Comparison of ENCODE assay signal across 8 cellular contexts in the genomic region with DNA sequence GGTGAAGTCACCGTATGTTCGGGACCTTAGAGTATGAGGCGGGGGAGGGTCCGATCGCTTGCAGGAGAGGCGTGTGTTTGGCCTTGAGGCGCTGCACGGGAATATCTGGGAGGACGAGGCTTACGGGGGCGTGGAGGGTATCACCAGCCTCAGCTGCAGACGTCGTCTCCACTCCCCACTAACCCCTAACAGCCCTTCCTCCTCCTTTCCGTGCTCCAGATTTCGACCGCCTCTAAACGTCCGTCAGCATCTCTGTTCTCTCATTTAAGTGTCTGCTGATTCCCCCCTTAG. TPM values are rescaled to one million over a fixed set of nuclear protein-coding genes. Genes with fewer than 3 reads are reported as not detected.
DNase-seq lines count a peak whose midpoint lies in the region; ATAC-seq and TF ChIP-seq lines count a peak whose summit lies in the region.

No MANE protein-coding gene starts in this region.

- CTCF ChIA-PET in PC-9 (lab: Charles Lee) = no interaction called here

- TF ChIP-seq CTCF in PC-9 (conservative IDR thresholded peaks at IDR 0.05) (no peak), esophagus muscularis mucosa (IDR thresholded peaks at IDR 0.05) (no peak)

- peak; percentile 15 for ATAC-seq in GM18519 (IDR thresholded peaks at IDR 0.05; ENCODE audit: low FRiP score, unreplicated experiment)
- ATAC-seq in GM18502 (IDR thresholded peaks at IDR 0.05; ENCODE audit: poor library complexity, unreplicated experiment) = no peak

- peak overlapping the region; percentile 61 for H3K27ac ChIP-seq in PC-9
- peak overlapping the region; percentile 84 to 88 (median 86) for H3K27ac ChIP-seq in esophagus muscularis mucosa (replicated peaks in 1 of 4)

- DNase-seq in PC-9 (no peak), esophagus muscularis mucosa (ENCODE audit: extremely low spot score) (no peak), DMS53 (lab: John Stamatoyannopoulos, UW) (no peak), GDM1 (lab: John Stamatoyannopoulos, UW) (no peak), HK-2 (ENCODE audit: unreplicated experiment) (no peak)

- peaks cover 24% of the 10 kb centered on the region for H3K36me3 ChIP-seq in PC-9 (ENCODE audit: low read depth)
- H3K36me3 ChIP-seq in esophagus muscularis mucosa = peaks cover 20 to 34% (median 27%) of the 10 kb centered on the region in 4 donors
- peaks cover 22% of the 10 kb centered on the region for H3K36me3 ChIP-seq in neuron (ENCODE audit: insufficient read depth, low read length)

- no peaks in the 10 kb centered on the region for H3K9me2 ChIP-seq in PC-9 (ENCODE audit: insufficient read depth)

- H3K9me3 ChIP-seq in PC-9 (ENCODE audit: insufficient read depth, low read depth) = no peaks in the 10 kb centered on the region; the same call in 1 of the 2 replicates
- H3K9me3 ChIP-seq in esophagus muscularis mucosa = no peaks in the 10 kb centered on the region
- no peaks in the 10 kb centered on the region for H3K9me3 ChIP-seq in neuron (ENCODE audit: low read length)

- peak overlapping the region; percentile 88 for H3K4me3 ChIP-seq in PC-9
- H3K4me3 ChIP-seq in esophagus muscularis mucosa = peak overlapping the region; percentile 82 to 91 (median 84)
- H3K4me3 ChIP-seq in neuron (ENCODE audit: low read length) = peak overlapping the region; percentile 81

- POLR2A ChIA-PET in PC-9 (lab: Charles Lee; ENCODE audit: unreplicated experiment) = no interaction called here

- WGBS in esophagus muscularis mucosa = 0% methylated on average over 18 of the region's 18 CpGs

- no peaks in the 10 kb centered on the region for H3F3A ChIP-seq in PC-9 (ENCODE audit: insufficient read depth, low read depth)

- TF ChIP-seq EP300 in esophagus muscularis mucosa (IDR thresholded peaks at IDR 0.05) = no peak

- intact Hi-C loops in PC-9 (cut with micrococcal nuclease; ENCODE audit: unreplicated experiment) = loop anchor here (10.0 kb wide), 1 partner anchor 215 kb away; no protein-coding TSS in a partner anchor
- intact Hi-C loops in esophagus muscularis mucosa (cut with DNase I) = loop anchor here (2.0 kb wide), 1 partner anchor 93 kb away; a partner anchor contains a TSS

- TF ChIP-seq POLR2A in esophagus muscularis mucosa (IDR thresholded peaks at IDR 0.05; ENCODE audit: low read depth) = no peak

- H3K27me3 ChIP-seq in PC-9 (ENCODE audit: insufficient read depth, low read depth) = no peaks in the 10 kb centered on the region
- no peaks in the 10 kb centered on the region for H3K27me3 ChIP-seq in esophagus muscularis mucosa
- H3K27me3 ChIP-seq in neuron (ENCODE audit: insufficient read depth, low read length) = no peaks in the 10 kb centered on the region

- H3K4me1 ChIP-seq in PC-9 (replicated peaks; ENCODE audit: insufficient read depth) (peaks cover 5% of the 10 kb centered on the region), esophagus muscularis mucosa (peaks cover 8 to 23% (median 21%) of the 10 kb centered on the region in 4 donors), neuron (ENCODE audit: insufficient read depth, low read length) (peaks cover 6% of the 10 kb centered on the region)

- H2AFZ ChIP-seq in PC-9 (peak overlapping the region; percentile 88), neuron (ENCODE audit: low read depth, low read length) (peak overlapping the region; percentile 31)

- no TSS peak for BruUV-seq in PC-9 (replicated peaks; lab: Mats Ljungman, UMichigan)

- 0 out of 2 replicates have a peak, but pooled peaks cover 6% of the 10 kb centered on the region for H4K20me1 ChIP-seq in PC-9 (ENCODE audit: insufficient read depth)

- H3K79me2 ChIP-seq in PC-9 (ENCODE audit: low read depth) = peaks cover 23% of the 10 kb centered on the region

- peak overlapping the region; percentile 80 for H3K4me2 ChIP-seq in PC-9

RNA-seq across cellular contexts. Expression of a gene that starts 23.5 kb away (rescaled TPM):
- total RNA-seq in PC-9 (2021) (25.2 and 37.5 TPM in 2 replicates), esophagus muscularis mucosa (10 to 100 TPM; 19.4 to 25.6 (median 23.5) TPM)

RNA-seq across cellular contexts. Expression of a gene that starts 23.6 kb away (rescaled TPM):
- total RNA-seq in PC-9 (2021) (0.76 and 2.0 TPM in 2 replicates), esophagus muscularis mucosa (under 1 TPM in 1 of 4 donors, not detected in 3; 0.26 TPM)
